ENCODE assay signal across 8 cellular contexts in genomic region chr7:106111671-106112117, GRCh38. TPM values are rescaled to one million over a fixed set of nuclear protein-coding genes. Genes with fewer than 3 reads are reported as not detected.
DNase-seq lines count a peak whose midpoint lies in the region; ATAC-seq and TF ChIP-seq lines count a peak whose summit lies in the region.

No MANE protein-coding gene starts in this region.

- peaks cover 20% of the 10 kb centered on the region for H3K36me3 Mint-ChIP-seq in Calu3 (ENCODE audit: insufficient read depth, unreplicated experiment)

- peak overlapping the region; percentile 97 for H2AFZ ChIP-seq in mammary epithelial cell (ENCODE audit: low read depth, low read length)

- H3K4me3 Mint-ChIP-seq in Calu3 (ENCODE audit: low read depth, unreplicated experiment) = peak overlapping the region; percentile 90

- H3K4me1 ChIP-seq in SJCRH30 = peaks cover 5% of the 10 kb centered on the region; the same call in 1 of the 2 replicates
- H3K4me1 ChIP-seq in mammary epithelial cell (ENCODE audit: insufficient read depth, low read length) = peaks cover 18% of the 10 kb centered on the region

- CTCF ChIA-PET in Calu3 (lab: Charles Lee) = interaction anchor here (0.6 to 2.8 kb wide), 6 partner anchors 9 to 548 kb away, joined by 3 to 10 read pairs (median 4); no protein-coding TSS in a partner anchor
- CTCF ChIA-PET in mammary epithelial cell (lab: Charles Lee; ENCODE audit: low non-redundant PET) = interaction anchor here (0.6 to 0.7 kb wide), 3 partner anchors 42 to 625 kb away, joined by 5 to 10 read pairs (median 6); no protein-coding TSS in a partner anchor

- H3K27ac ChIP-seq in SJCRH30 = peak overlapping the region; percentile 84
- H3K27ac ChIP-seq in mammary epithelial cell (ENCODE audit: insufficient read depth, low read depth, low read length) = peak overlapping the region; percentile 94

- H3K79me2 ChIP-seq in mammary epithelial cell (ENCODE audit: insufficient read depth, low read length) = peaks cover 54% of the 10 kb centered on the region

- in situ Hi-C loops in mammary epithelial cell (cut with MboI; ENCODE audit: low sequenced_read_pairs in 2 of 2) = no loop called here

- H3K4me1 Mint-ChIP-seq in Calu3 (ENCODE audit: low read depth, unreplicated experiment) = peaks cover 23% of the 10 kb centered on the region

- no peaks in the 10 kb centered on the region for H3K27me3 Mint-ChIP-seq in Calu3 (ENCODE audit: unreplicated experiment)

- ATAC-seq in GM19438 (IDR thresholded peaks at IDR 0.05; ENCODE audit: low read depth, unreplicated experiment) (peak; percentile 40), HG03457 (IDR thresholded peaks at IDR 0.05; ENCODE audit: unreplicated experiment) (peak; percentile 20)

- H3K4me3 ChIP-seq in SJCRH30 (peak overlapping the region; percentile 89), mammary epithelial cell (replicated peaks in 1 of 3; ENCODE audit: insufficient read depth in 1 of 3, low read depth in 2 of 3, low read length in 3 of 3) (peak overlapping the region; percentile 87 to 98 (median 90)), kidney epithelial cell (ENCODE audit: low read depth, low read length) (peak overlapping the region; percentile 71)

- peak overlapping the region; percentile 79 for H3K27ac Mint-ChIP-seq in Calu3 (ENCODE audit: unreplicated experiment)

- no TSS peak for BruUV-seq in Calu3 (replicated peaks; lab: Mats Ljungman, UMichigan)
- no TSS peak for BruUV-seq in mammary epithelial cell (replicated peaks; lab: Mats Ljungman, UMichigan)

- H3K9me3 Mint-ChIP-seq in Calu3 (ENCODE audit: low read depth, unreplicated experiment) = no peaks in the 10 kb centered on the region

- H3K4me2 ChIP-seq in mammary epithelial cell (ENCODE audit: insufficient read depth, low read depth, low read length) = peak overlapping the region; percentile 86

- H3K27me3 ChIP-seq in SJCRH30 (no peaks in the 10 kb centered on the region), mammary epithelial cell (ENCODE audit: insufficient read depth, low read length) (no peaks in the 10 kb centered on the region), kidney epithelial cell (ENCODE audit: control insufficient read depth, insufficient read depth, low read length) (no peaks in the 10 kb centered on the region)

- dilution Hi-C loops in mammary epithelial cell (cut with HindIII; ENCODE audit: low sequenced_read_pairs) = no loop called here

- whole genome bisulfite sequencing in mammary epithelial cell (ENCODE audit: low coverage, missing lambda C conversion rate) = 2% methylated on average over 24 of the region's 51 CpGs

- no peak for DNase-seq in Calu3
- DNase-seq in SJCRH30 = no peak
- no peak for DNase-seq in mammary epithelial cell
- DNase-seq in kidney epithelial cell (ENCODE audit: low read depth) = no peak
- DNase-seq in stimulated activated CD4-positive, alpha-beta T cell treated with anti-CD3 and anti-CD28 coated beads, Interleukin-2, amount 100 ng/mL, for 4 hours (ENCODE audit: low read depth) = peak; percentile 8
- no peak for DNase-seq in GM19240 (ENCODE audit: insufficient read length, low spot score)

- H3K9me3 ChIP-seq in SJCRH30 (replicated peaks) (no peaks in the 10 kb centered on the region), mammary epithelial cell (replicated peaks; ENCODE audit: insufficient read depth, low read length) (no peaks in the 10 kb centered on the region)

- no peaks in the 10 kb centered on the region for H4K20me1 ChIP-seq in mammary epithelial cell (ENCODE audit: insufficient read depth, low read length)

- H3K9ac ChIP-seq in mammary epithelial cell (ENCODE audit: insufficient read depth, low read length) = peak overlapping the region; percentile 97

- TF ChIP-seq CTCF in Calu3 (IDR thresholded peaks at IDR 0.05; ENCODE audit: unreplicated experiment) (no peak), mammary epithelial cell (conservative IDR thresholded peaks at IDR 0.05 in 1 of 2, IDR thresholded peaks at IDR 0.05 in 1 of 2; ENCODE audit: extremely low read depth in 1 of 2, insufficient read depth in 1 of 2, low read depth in 1 of 2, low read length in 2 of 2) (no peak), kidney epithelial cell (IDR thresholded peaks at IDR 0.05; ENCODE audit: insufficient read depth, low read length, poor library complexity, severe bottlenecking) (no peak)

- H3K36me3 ChIP-seq in SJCRH30 = peaks cover 3% of the 10 kb centered on the region; the same call in 1 of the 2 replicates
- no peaks in the 10 kb centered on the region for H3K36me3 ChIP-seq in mammary epithelial cell (ENCODE audit: insufficient read depth, low read length)
- no peaks in the 10 kb centered on the region for H3K36me3 ChIP-seq in kidney epithelial cell (ENCODE audit: control insufficient read depth, insufficient read depth, low read length)

- intact Hi-C loops in Calu3 (cut with micrococcal nuclease; ENCODE audit: unreplicated experiment) = loop anchor here (5.0 kb wide), 1 partner anchor 39 kb away; no protein-coding TSS in a partner anchor
- intact Hi-C loops in mammary epithelial cell (cut with micrococcal nuclease) = loop anchor here (1.0 kb wide), 3 partner anchors 42 to 54 kb away; no protein-coding TSS in a partner anchor

RNA-seq across cellular contexts. Expression of gene SYPL1, which starts 0.4 kb away (rescaled TPM):
- total RNA-seq in Calu3 (2022) (76.1 and 88.3 TPM in 2 replicates), mammary epithelial cell (100 to 1,000 TPM in 1 of 2 donors, 10 to 100 TPM in 1; 74.3 to 124 TPM), kidney epithelial cell (67.9 and 69.0 TPM in 2 replicates)
- total RNA-seq in SJCRH30 (2014; rRNA removed; shearing (Covaris generic)) = 42.8 and 47.5 TPM in 2 replicates
- polyA plus RNA-seq in mammary epithelial cell = 131 TPM
- 278 TPM for polyA minus RNA-seq in mammary epithelial cell
